ENCODE assay signal across 10 cellular contexts in the genomic region with DNA sequence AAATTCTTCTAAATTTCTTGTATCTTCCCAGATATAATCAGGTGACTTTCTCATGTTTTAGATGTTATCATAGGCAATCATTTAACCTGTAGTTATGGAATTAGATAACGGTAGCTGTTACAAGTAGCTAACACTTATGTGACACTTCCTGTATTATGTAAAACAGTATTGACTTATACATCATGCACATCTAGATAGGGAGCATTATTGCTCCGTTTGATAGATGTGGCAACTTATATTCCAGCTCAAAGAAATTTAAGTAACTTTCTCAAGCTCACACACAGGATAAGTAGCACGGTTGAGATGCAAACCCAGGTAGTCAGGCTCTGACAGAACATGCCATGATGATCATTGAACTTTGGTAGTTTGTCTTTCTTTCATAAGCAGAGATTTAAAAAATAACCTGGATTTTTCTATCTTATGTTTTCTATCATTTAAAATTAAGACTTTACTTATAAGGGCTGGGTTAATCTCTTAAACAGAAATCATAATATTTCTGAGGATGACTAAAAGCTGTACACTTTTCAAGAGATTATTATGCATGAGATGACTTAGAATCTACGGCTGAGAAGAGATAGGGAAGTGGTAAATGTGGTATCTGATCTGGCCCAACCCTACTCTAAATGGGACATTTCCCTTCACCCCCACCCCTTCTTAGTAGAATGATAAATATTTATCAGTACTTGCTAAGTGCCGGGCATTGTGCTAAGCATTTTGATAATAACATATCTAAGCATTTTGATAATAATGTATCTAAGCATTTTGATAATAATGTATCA.
DNase-seq lines count a peak whose midpoint lies in the region; ATAC-seq and TF ChIP-seq lines count a peak whose summit lies in the region.
"Had no signal": no experiment of that assay in that cellular context is flagged by ENCODE, and none has a peak within 500 bp of the region (broad histone marks: within the 10 kb centered on the region; RNA-seq: fewer than 3 reads in every experiment).

No MANE protein-coding gene starts in this region.

- ATAC-seq in GM18517 (IDR thresholded peaks at IDR 0.05; ENCODE audit: unreplicated experiment) = peak; percentile 70
- ATAC-seq in GM21786 (IDR thresholded peaks at IDR 0.05; ENCODE audit: unreplicated experiment) = peak; percentile 80
- peak; percentile 51 for ATAC-seq in lung (ENCODE audit: insufficient read depth, low FRiP score)
- no peak for ATAC-seq in Right ventricle myocardium superior (ENCODE audit: poor library complexity)
- ATAC-seq: Right ventricle myocardium inferior had no signal

- H3K4me1 Mint-ChIP-seq in activated T-helper 1 cell treated with anti-CD3 and anti-CD28 coated beads, Interleukin-12 subunit alpha, Interleukin-12 subunit beta, Interleukin-2, Interleukin-4 antibody, amounts not matched to agents 30 ng/mL and 10 ng/mL and 1 ng/mL, durations not matched to agents 14 hours and 24 hours and 36 hours (ENCODE audit: low read depth) = peaks cover 16% of the 10 kb centered on the region

- H3K27ac Mint-ChIP-seq in activated T-helper 1 cell treated with anti-CD3 and anti-CD28 coated beads, Interleukin-12 subunit alpha, Interleukin-12 subunit beta, Interleukin-2, Interleukin-4 antibody, amounts not matched to agents 30 ng/mL and 10 ng/mL and 1 ng/mL, durations not matched to agents 14 hours and 24 hours and 36 hours = no peak overlapping the region

- H3K9me3 ChIP-seq in lung (ENCODE audit: control insufficient read depth in 2 of 2, insufficient read depth in 1 of 2, low read length in 1 of 2) = no peaks in the 10 kb centered on the region

- peaks cover 5% of the 10 kb centered on the region for H3K9me3 Mint-ChIP-seq in activated T-helper 1 cell treated with anti-CD3 and anti-CD28 coated beads, Interleukin-12 subunit alpha, Interleukin-12 subunit beta, Interleukin-2, Interleukin-4 antibody, amounts not matched to agents 30 ng/mL and 10 ng/mL and 1 ng/mL, durations not matched to agents 14 hours and 24 hours and 36 hours

- no peak overlapping the region for H3K4me3 Mint-ChIP-seq in activated T-helper 1 cell treated with anti-CD3 and anti-CD28 coated beads, Interleukin-12 subunit alpha, Interleukin-12 subunit beta, Interleukin-2, Interleukin-4 antibody, amounts not matched to agents 30 ng/mL and 10 ng/mL and 1 ng/mL, durations not matched to agents 14 hours and 24 hours and 36 hours

- no peaks in the 10 kb centered on the region for H3K27me3 Mint-ChIP-seq in activated T-helper 1 cell treated with anti-CD3 and anti-CD28 coated beads, Interleukin-12 subunit alpha, Interleukin-12 subunit beta, Interleukin-2, Interleukin-4 antibody, amounts not matched to agents 30 ng/mL and 10 ng/mL and 1 ng/mL, durations not matched to agents 14 hours and 24 hours and 36 hours (ENCODE audit: insufficient read depth)

- no peak for TF ChIP-seq CTCF in lung (IDR thresholded peaks at IDR 0.05; ENCODE audit: control extremely low read depth, extremely low read depth)

- H3K4me3 ChIP-seq in Jurkat, Clone E6-1 (ENCODE audit: low read length) = no peak overlapping the region
- no peak overlapping the region for H3K4me3 ChIP-seq in lung

- WGBS in lung, 2 donors = 17 to 34% methylated on average over 5 of the region's 5 CpGs

- H3K27me3 ChIP-seq in lung (ENCODE audit: control insufficient read depth, insufficient read depth) = no peaks in the 10 kb centered on the region

- H3K36me3 ChIP-seq in lung (ENCODE audit: control insufficient read depth in 2 of 2, insufficient read depth in 2 of 2, low read length in 2 of 2) = no peaks in the 10 kb centered on the region

- peak; percentile 54 for DNase-seq in Jurkat, Clone E6-1 (ENCODE audit: low read depth, low spot score)
- DNase-seq in lung (ENCODE audit: low spot score) (no peak), DMS79 treated with DMSO at 0.1 percent for 48 hours (lab: John Stamatoyannopoulos, UW) (no peak), Right ventricle myocardium superior (no peak), AG08396 (ENCODE audit: low spot score) (no peak)
- no peak for DNase-seq in activated T-helper 1 cell treated with anti-CD3 and anti-CD28 coated beads, Interleukin-12 subunit alpha, Interleukin-12 subunit beta, Interleukin-2, Interleukin-4 antibody, amounts not matched to agents 30 ng/mL and 10 ng/mL and 1 ng/mL, durations not matched to agents 14 hours and 24 hours and 36 hours (ENCODE audit: low spot score)
- DNase-seq: IMR-90 had no signal

- no peaks in the 10 kb centered on the region for H3K4me1 ChIP-seq in lung (ENCODE audit: control insufficient read depth in 2 of 2, insufficient read depth in 2 of 2, low read length in 2 of 2)

- no peaks in the 10 kb centered on the region for H3K36me3 Mint-ChIP-seq in activated T-helper 1 cell treated with anti-CD3 and anti-CD28 coated beads, Interleukin-12 subunit alpha, Interleukin-12 subunit beta, Interleukin-2, Interleukin-4 antibody, amounts not matched to agents 30 ng/mL and 10 ng/mL and 1 ng/mL, durations not matched to agents 14 hours and 24 hours and 36 hours (ENCODE audit: low read depth)

- intact Hi-C loops in Right ventricle myocardium superior (cut with DNase I) = no loop called here
- intact Hi-C loops in activated T-helper 1 cell treated with anti-CD3 and anti-CD28 coated beads, Interleukin-12 subunit alpha, Interleukin-12 subunit beta, Interleukin-2, Interleukin-4 antibody, amounts not matched to agents 30 ng/mL and 10 ng/mL and 1 ng/mL, durations not matched to agents 14 hours and 24 hours and 36 hours (cut with micrococcal nuclease) = loop anchor here (2.0 kb wide), 1 partner anchor 49 kb away; no protein-coding TSS in a partner anchor

- H3K27ac ChIP-seq in lung (ENCODE audit: low read depth in 1 of 2, low read length in 1 of 2) = no peak overlapping the region
